17 cellular contexts compared by ENCODE assay signal in the genomic region with DNA sequence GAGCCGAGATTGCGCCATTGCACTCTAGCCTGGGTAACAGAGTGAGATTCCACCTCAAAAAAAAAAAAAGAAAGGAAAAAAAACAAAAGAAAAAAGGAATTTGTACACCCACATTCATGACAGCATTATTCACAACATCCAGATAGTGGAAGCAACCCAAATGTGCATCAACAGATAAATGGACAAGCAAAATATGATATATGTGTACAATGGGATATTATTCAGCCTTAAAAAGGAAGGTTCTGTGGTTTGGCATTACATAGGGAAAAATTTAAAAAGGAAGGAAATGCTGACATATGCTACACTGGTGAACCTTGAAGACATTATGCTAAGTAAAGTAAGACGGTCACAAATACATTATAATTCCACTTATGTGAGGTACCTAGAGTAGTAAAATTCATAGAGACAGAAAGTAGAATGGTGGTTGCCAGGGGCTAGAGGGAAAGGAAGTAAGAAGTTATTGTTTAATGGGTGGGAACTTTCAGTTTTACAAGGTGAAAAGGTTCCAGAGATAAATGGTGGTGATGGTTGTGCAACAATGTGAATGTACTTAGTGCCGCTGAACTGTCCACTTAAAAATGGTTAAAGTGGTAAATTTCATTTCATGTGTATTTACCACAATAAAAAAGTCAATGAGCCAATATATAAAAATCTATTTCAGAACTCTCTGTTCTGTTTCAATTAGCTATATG.
DNase-seq lines count a peak whose midpoint lies in the region; ATAC-seq, FAIRE-seq and TF ChIP-seq lines count a peak whose summit lies in the region.
"Had no signal": no experiment of that assay in that cellular context is flagged by ENCODE, and none has a peak within 500 bp of the region (broad histone marks: within the 10 kb centered on the region; RNA-seq: fewer than 3 reads in every experiment).

No MANE protein-coding gene starts in this region.

- peaks cover 5% of the 10 kb centered on the region for H3K4me1 ChIP-seq in colonic mucosa
- H3K4me1 ChIP-seq: adrenal gland had no signal

- H3K4me3 Mint-ChIP-seq in stimulated activated naive B cell treated with anti-CD40 and anti-IgM and Interleukin-4, amounts not matched to agents 10 μg/mL and 1 μg/mL and 100 μg/mL, for 72 hours, result no peak overlapping the region
- H3K4me3 Mint-ChIP-seq: activated CD4-positive, alpha-beta T cell treated with anti-CD3 and anti-CD28 coated beads, Interleukin-2, amount 10 ng/mL, durations not matched to agents 24 days and 14 days; activated T-cell treated with anti-CD3 and anti-CD28 coated beads, Interleukin-2, amount 50 U/mL, for 24 hours; CD4-positive, CD25-positive, alpha-beta regulatory T cell; stimulated activated memory B cell treated with anti-CD40 and anti-IgM and Interleukin-4, amounts not matched to agents 10 μg/mL and 1 μg/mL and 100 μg/mL, for 72 hours; T-helper 1 cell treated with Interleukin-12 subunit alpha and Interleukin-12 subunit beta and Interleukin-4 antibody, amounts not matched to agents 30 μg/mL and 1 μg/mL, for 36 hours had no signal

- H3K4me3 ChIP-seq in LNCaP clone FGC (ENCODE audit: low read depth, low read length), result no peak overlapping the region
- H3K4me3 ChIP-seq in colonic mucosa, result no peak overlapping the region
- H3K4me3 ChIP-seq: adrenal gland, uterus had no signal

- no peak overlapping the region for H3K27ac Mint-ChIP-seq in stimulated activated naive B cell treated with anti-CD40 and anti-IgM and Interleukin-4, amounts not matched to agents 10 μg/mL and 1 μg/mL and 100 μg/mL, for 72 hours
- H3K27ac Mint-ChIP-seq: activated CD4-positive, alpha-beta T cell treated with anti-CD3 and anti-CD28 coated beads, Interleukin-2, amount 10 ng/mL, durations not matched to agents 24 days and 14 days; activated T-cell treated with anti-CD3 and anti-CD28 coated beads, Interleukin-2, amount 50 U/mL, for 24 hours; CD4-positive, CD25-positive, alpha-beta regulatory T cell; stimulated activated memory B cell treated with anti-CD40 and anti-IgM and Interleukin-4, amounts not matched to agents 10 μg/mL and 1 μg/mL and 100 μg/mL, for 72 hours; T-helper 1 cell treated with Interleukin-12 subunit alpha and Interleukin-12 subunit beta and Interleukin-4 antibody, amounts not matched to agents 30 μg/mL and 1 μg/mL, for 36 hours had no signal

- no peaks in the 10 kb centered on the region for H3K9me3 Mint-ChIP-seq in stimulated activated naive B cell treated with anti-CD40 and anti-IgM and Interleukin-4, amounts not matched to agents 10 μg/mL and 1 μg/mL and 100 μg/mL, for 72 hours
- H3K9me3 Mint-ChIP-seq: activated CD4-positive, alpha-beta T cell treated with anti-CD3 and anti-CD28 coated beads, Interleukin-2, amount 10 ng/mL, durations not matched to agents 24 days and 14 days; activated T-cell treated with anti-CD3 and anti-CD28 coated beads, Interleukin-2, amount 50 U/mL, for 24 hours; CD4-positive, CD25-positive, alpha-beta regulatory T cell; stimulated activated memory B cell treated with anti-CD40 and anti-IgM and Interleukin-4, amounts not matched to agents 10 μg/mL and 1 μg/mL and 100 μg/mL, for 72 hours; T-helper 1 cell treated with Interleukin-12 subunit alpha and Interleukin-12 subunit beta and Interleukin-4 antibody, amounts not matched to agents 30 μg/mL and 1 μg/mL, for 36 hours had no signal

- TF ChIP-seq CTCF in LNCaP clone FGC (IDR thresholded peaks at IDR 0.05; ENCODE audit: control insufficient read depth, extremely low read depth, insufficient read depth) (no peak), colonic mucosa (IDR thresholded peaks at IDR 0.05) (no peak)

- no peak overlapping the region for H3K9ac ChIP-seq in colonic mucosa (ENCODE audit: low read depth in 2 of 2, low read length in 2 of 2)

- no peaks in the 10 kb centered on the region for H3K27me3 ChIP-seq in colonic mucosa
- H3K27me3 ChIP-seq: adrenal gland, uterus had no signal

- H3K4me1 Mint-ChIP-seq in stimulated activated naive B cell treated with anti-CD40 and anti-IgM and Interleukin-4, amounts not matched to agents 10 μg/mL and 1 μg/mL and 100 μg/mL, for 72 hours, result peaks cover 7 to 11% of the 10 kb centered on the region in 2 donors
- H3K4me1 Mint-ChIP-seq: CD4-positive, CD25-positive, alpha-beta regulatory T cell; stimulated activated memory B cell treated with anti-CD40 and anti-IgM and Interleukin-4, amounts not matched to agents 10 μg/mL and 1 μg/mL and 100 μg/mL, for 72 hours had no signal

- no peaks in the 10 kb centered on the region for H3K36me3 ChIP-seq in colonic mucosa
- H3K36me3 ChIP-seq: adrenal gland, uterus had no signal

- H3K27ac ChIP-seq in colonic mucosa, result peak overlapping the region; percentile 11
- H3K27ac ChIP-seq: adrenal gland had no signal

- H3K9me3 ChIP-seq in colonic mucosa, result no peaks in the 10 kb centered on the region
- H3K9me3 ChIP-seq: adrenal gland, uterus had no signal

- DNase-seq in LNCaP clone FGC (ENCODE audit: low read depth) (peak; percentile 50), colonic mucosa (peak; percentile 5), HTR-8/SVneo (ENCODE audit: insufficient read length, low spot score) (no peak), NCI-H2171 (lab: John Stamatoyannopoulos, UW) (no peak), DMS114 treated with DMSO at 0.1 percent for 48 hours (lab: John Stamatoyannopoulos, UW; ENCODE audit: unreplicated experiment) (no peak)
- no peak for DNase-seq in stimulated activated naive B cell treated with anti-CD40 and anti-IgM and Interleukin-4, amounts not matched to agents 10 μg/mL and 1 μg/mL and 100 μg/mL, for 72 hours
- DNase-seq: activated CD4-positive, alpha-beta T cell treated with anti-CD3 and anti-CD28 coated beads, Interleukin-2, amount 10 ng/mL, durations not matched to agents 24 days and 14 days; activated T-cell treated with anti-CD3 and anti-CD28 coated beads, Interleukin-2, amount 50 U/mL, for 24 hours; adrenal gland; CD4-positive, CD25-positive, alpha-beta regulatory T cell; mesendoderm; NCI-H1417; uterus had no signal

- intact Hi-C loops in colonic mucosa (cut with DNase I), result no loop called here

- FAIRE-seq in HTR-8/SVneo (lab: Jason Lieb, UNC), result no peak

- H3K27me3 Mint-ChIP-seq in stimulated activated naive B cell treated with anti-CD40 and anti-IgM and Interleukin-4, amounts not matched to agents 10 μg/mL and 1 μg/mL and 100 μg/mL, for 72 hours, result no peaks in the 10 kb centered on the region

- ATAC-seq in GM19438 (IDR thresholded peaks at IDR 0.05; ENCODE audit: low read depth, unreplicated experiment), result peak; percentile 80
- ATAC-seq in stimulated activated naive B cell treated with anti-CD40 and anti-IgM and Interleukin-4, amounts not matched to agents 10 μg/mL and 1 μg/mL and 100 μg/mL, for 72 hours (replicated peaks), result peak; percentile 34 to 45
- ATAC-seq: Panc1; stimulated activated memory B cell treated with anti-CD40 and anti-IgM and Interleukin-4, amounts not matched to agents 10 μg/mL and 1 μg/mL and 100 μg/mL, for 72 hours had no signal

- H3K36me3 Mint-ChIP-seq in stimulated activated naive B cell treated with anti-CD40 and anti-IgM and Interleukin-4, amounts not matched to agents 10 μg/mL and 1 μg/mL and 100 μg/mL, for 72 hours, result no peaks in the 10 kb centered on the region
- H3K36me3 Mint-ChIP-seq: CD4-positive, CD25-positive, alpha-beta regulatory T cell; stimulated activated memory B cell treated with anti-CD40 and anti-IgM and Interleukin-4, amounts not matched to agents 10 μg/mL and 1 μg/mL and 100 μg/mL, for 72 hours had no signal

Comparison
In these comparisons a context has a peak if more than half of its experiments do, and no peak if none do; other contexts are left out.
1. DNase-seq: peak in LNCaP clone FGC (single experiment) and colonic mucosa (single experiment); none in stimulated activated naive B cell treated with anti-CD40 and anti-IgM and Interleukin-4, amounts not matched to agents 10 μg/mL and 1 μg/mL and 100 μg/mL, for 72 hours (single experiment), HTR-8/SVneo (single experiment), NCI-H2171 (single experiment) and DMS114 treated with DMSO at 0.1 percent for 48 hours (single experiment).